ENCODE assay signal across 25 cellular contexts in genomic region chr20:63718996-63719395, GRCh38. TPM values are rescaled to one million over a fixed set of nuclear protein-coding genes. Genes with fewer than 3 reads are reported as not detected.
DNase-seq lines count a peak whose midpoint lies in the region; ATAC-seq, FAIRE-seq and TF ChIP-seq lines count a peak whose summit lies in the region.
"Had no signal": no experiment of that assay in that cellular context is flagged by ENCODE, and none has a peak within 500 bp of the region (broad histone marks: within the 10 kb centered on the region; RNA-seq: fewer than 3 reads in every experiment).

No MANE protein-coding gene starts in this region.

- TF ChIP-seq POLR2A in GM12878 (IDR thresholded peaks at IDR 0.05; ENCODE audit: low read depth, low read length), result no peak

- RAD21 ChIA-PET in GM12878 (lab: Charles Lee; ENCODE audit: unreplicated experiment), result no interaction called here

- DNase-seq in activated naive CD4-positive, alpha-beta T cell treated with anti-CD3 and anti-CD28 coated beads, Interleukin-2, amount 10 ng/mL, durations not matched to agents 7 days and 5 days, result no peak
- no peak for DNase-seq in activated naive CD4-positive, alpha-beta T cell treated with anti-CD3 and anti-CD28 coated beads, Interleukin-2, amount 50 U/mL, for 16 hours
- DNase-seq in Calu3 (no peak), GM12878 (ENCODE audit: low read depth, low spot score) (no peak), NCI-H1436 (lab: John Stamatoyannopoulos, UW) (no peak), D341Med (ENCODE audit: low spot score) (no peak)
- DNase-seq: ACHN; BE2C; C1 segment of cervical spinal cord; CD4-positive, CD25-positive, alpha-beta regulatory T cell; CD8-positive, alpha-beta memory T cell; COR-L47; DMS153; DMS79 treated with DMSO at 0.1 percent for 48 hours; GF-D8; HCEC 1CT; HFFc6; KG1 had no signal

- H3K27me3 Mint-ChIP-seq in activated naive CD4-positive, alpha-beta T cell treated with anti-CD3 and anti-CD28 coated beads, Interleukin-2, amount 10 ng/mL, durations not matched to agents 7 days and 5 days, result no peaks in the 10 kb centered on the region
- H3K27me3 Mint-ChIP-seq in Calu3 (ENCODE audit: unreplicated experiment), result no peaks in the 10 kb centered on the region
- H3K27me3 Mint-ChIP-seq: CD4-positive, CD25-positive, alpha-beta regulatory T cell; CD8-positive, alpha-beta memory T cell; IgD-negative memory B cell had no signal

- H3K9me3 ChIP-seq in HEK293 (ENCODE audit: control insufficient read depth, insufficient read depth, low read depth, low read length), result no peaks in the 10 kb centered on the region
- H3K9me3 ChIP-seq in GM12878 (replicated peaks; ENCODE audit: control insufficient read depth, insufficient read depth, low read length), result peaks cover 33% of the 10 kb centered on the region
- H3K9me3 ChIP-seq: BE2C had no signal

- no peaks in the 10 kb centered on the region for H3K27me3 ChIP-seq in GM12878 (replicated peaks in 1 of 2; ENCODE audit: control insufficient read depth in 2 of 2, insufficient read depth in 2 of 2, low read length in 1 of 2)
- H3K27me3 ChIP-seq: BE2C had no signal

- peaks cover 19% of the 10 kb centered on the region for H3K9me3 Mint-ChIP-seq in activated naive CD4-positive, alpha-beta T cell treated with anti-CD3 and anti-CD28 coated beads, Interleukin-2, amount 10 ng/mL, durations not matched to agents 7 days and 5 days
- peaks cover 8% of the 10 kb centered on the region for H3K9me3 Mint-ChIP-seq in Calu3 (ENCODE audit: low read depth, unreplicated experiment)
- H3K9me3 Mint-ChIP-seq: GM23338 had no signal

- H3K27ac Mint-ChIP-seq in activated naive CD4-positive, alpha-beta T cell treated with anti-CD3 and anti-CD28 coated beads, Interleukin-2, amount 10 ng/mL, durations not matched to agents 7 days and 5 days, result peak overlapping the region; percentile 9
- H3K27ac Mint-ChIP-seq in Calu3 (ENCODE audit: unreplicated experiment), result peak overlapping the region; percentile 3
- H3K27ac Mint-ChIP-seq: CD4-positive, CD25-positive, alpha-beta regulatory T cell; GM23338; HFFc6 had no signal

- WGBS in GM12878 (ENCODE audit: insufficient coverage, insufficient replicate concordance, low lambda C conversion rate, missing lambda C conversion rate), result 100% methylated on average over 2 of the region's 2 CpGs

- SMC1A ChIA-PET in GM12878 (lab: Charles Lee; ENCODE audit: uncharacterized antibody, unreplicated experiment), result interaction anchor here (1.0 to 1.2 kb wide), 3 partner anchors 9 to 21 kb away, joined by 3 read pairs; partner anchors contain the start of genes ARFRP1 and ZGPAT

- POLR2A ChIA-PET in HEK293 (lab: Yijun Ruan, JAX), result no interaction called here
- POLR2A ChIA-PET in GM12878 (lab: Charles Lee), result interaction anchor here (0.6 to 1.6 kb wide), 3 partner anchors 9 to 257 kb away, joined by 3 to 6 read pairs (median 3); no protein-coding TSS in a partner anchor

- no peak overlapping the region for H2AFZ ChIP-seq in GM12878 (ENCODE audit: control insufficient read depth, low read depth, low read length)
- H2AFZ ChIP-seq: GM23338 had no signal

- H3K36me3 ChIP-seq in HEK293 (ENCODE audit: control insufficient read depth in 2 of 2, insufficient read depth in 1 of 2, low read length in 2 of 2), result peaks cover 22 to 74% of the 10 kb centered on the region in 2 experiments; a peak in 2 of 3 replicates
- peaks cover 5 to 33% of the 10 kb centered on the region in 2 experiments for H3K36me3 ChIP-seq in GM12878 (ENCODE audit: control insufficient read depth in 2 of 2, insufficient read depth in 2 of 2, low read length in 1 of 2)

- no peak overlapping the region for H3K4me2 ChIP-seq in GM12878 (ENCODE audit: control insufficient read depth, insufficient read depth)
- H3K4me2 ChIP-seq: GM23338 had no signal

- peaks cover 19% of the 10 kb centered on the region for H3K4me1 Mint-ChIP-seq in activated naive CD4-positive, alpha-beta T cell treated with anti-CD3 and anti-CD28 coated beads, Interleukin-2, amount 10 ng/mL, durations not matched to agents 7 days and 5 days
- no peaks in the 10 kb centered on the region for H3K4me1 Mint-ChIP-seq in Calu3 (ENCODE audit: low read depth, unreplicated experiment)
- H3K4me1 Mint-ChIP-seq: GM23338 had no signal

- no peak overlapping the region for H3K4me3 Mint-ChIP-seq in activated naive CD4-positive, alpha-beta T cell treated with anti-CD3 and anti-CD28 coated beads, Interleukin-2, amount 10 ng/mL, durations not matched to agents 7 days and 5 days
- no peak overlapping the region for H3K4me3 Mint-ChIP-seq in Calu3 (ENCODE audit: low read depth, unreplicated experiment)
- H3K4me3 Mint-ChIP-seq: CD8-positive, alpha-beta memory T cell; GM23338; HFFc6 had no signal

- no peak overlapping the region for H3K4me3 ChIP-seq in HEK293 (ENCODE audit: low read depth, low read length)
- H3K4me3 ChIP-seq in GM12878, result no peak overlapping the region
- H3K4me3 ChIP-seq: GM23338 had no signal

- TF ChIP-seq CTCF in Calu3 (IDR thresholded peaks at IDR 0.05; ENCODE audit: unreplicated experiment) (no peak), HEK293 (tag by site-specific recombination; IDR thresholded peaks at IDR 0.05) (no peak), GM12878 (IDR thresholded peaks at IDR 0.05 in 2 of 3, conservative IDR thresholded peaks at IDR 0.05 in 1 of 3; ENCODE audit: control insufficient read depth in 2 of 3, extremely low read depth in 1 of 3, insufficient read depth in 1 of 3, low read depth in 3 of 3, low read length in 3 of 3) (no peak)

- H3K79me2 ChIP-seq in GM12878 (ENCODE audit: control insufficient read depth, insufficient read depth, low read length), result peaks cover 26% of the 10 kb centered on the region

- no peak for TF ChIP-seq RAD21 in GM12878 (IDR thresholded peaks at IDR 0.05; ENCODE audit: insufficient read depth, low read depth, low read length)

- no peak for FAIRE-seq in GM12878 (lab: Jason Lieb, UNC)
- FAIRE-seq: A204.1, H54, HTR-8/SVneo had no signal

- peaks cover 68% of the 10 kb centered on the region for H3K36me3 Mint-ChIP-seq in activated naive CD4-positive, alpha-beta T cell treated with anti-CD3 and anti-CD28 coated beads, Interleukin-2, amount 10 ng/mL, durations not matched to agents 7 days and 5 days
- peaks cover 85% of the 10 kb centered on the region for H3K36me3 Mint-ChIP-seq in Calu3 (ENCODE audit: insufficient read depth, unreplicated experiment)

- no peaks in the 10 kb centered on the region for H4K20me1 ChIP-seq in GM12878 (ENCODE audit: control insufficient read depth, insufficient read depth)

- CTCF ChIA-PET in activated naive CD4-positive, alpha-beta T cell treated with anti-CD3 and anti-CD28 coated beads, Interleukin-2, amount 10 ng/mL, durations not matched to agents 7 days and 5 days (lab: Charles Lee), result interaction anchor here (1.6 kb wide), 1 partner anchor 10 kb away, joined by 4 read pairs; the partner anchor contains the start of genes ARFRP1 and ZGPAT
- CTCF ChIA-PET in Calu3 (lab: Charles Lee), result interaction anchor here (0.7 to 1.4 kb wide), 2 partner anchors 11 to 30 kb away, joined by 6 to 9 read pairs; partner anchors contain the start of genes ARFRP1 and ZGPAT
- CTCF ChIA-PET in HEK293 (lab: Yijun Ruan, JAX), result interaction anchor here (0.6 to 0.7 kb wide), 2 partner anchors 24 to 334 kb away, joined by 3 read pairs; no protein-coding TSS in a partner anchor
- CTCF ChIA-PET in GM12878 (lab: Yijun Ruan, JAX), result interaction anchor here (1.0 to 1.2 kb wide), 2 partner anchors 11 to 67 kb away, joined by 3 to 4 read pairs; partner anchors contain the start of genes ARFRP1 and ZGPAT

- TF ChIP-seq EP300 in GM12878 (IDR thresholded peaks at IDR 0.05; ENCODE audit: borderline replicate concordance in 1 of 2, control insufficient read depth in 1 of 2, low read depth in 2 of 2, low read length in 2 of 2), result no peak

- BruUV-seq in Calu3 (replicated peaks; lab: Mats Ljungman, UMichigan) (no TSS peak), GM12878 (replicated peaks; lab: Mats Ljungman, UMichigan) (no TSS peak)

- in situ Hi-C loops in GM12878 (cut with MboI), result no loop called here

- H3K4me1 ChIP-seq in HEK293 (ENCODE audit: control insufficient read depth, insufficient read depth, low read length) (no peaks in the 10 kb centered on the region), GM12878 (ENCODE audit: control insufficient read depth, insufficient read depth, low read length) (peaks cover 7% of the 10 kb centered on the region)
- H3K4me1 ChIP-seq: BE2C had no signal

- no peak overlapping the region for H3K27ac ChIP-seq in HEK293 (ENCODE audit: extremely low read depth, low read depth, low read length)
- no peak overlapping the region for H3K27ac ChIP-seq in GM12878 (ENCODE audit: control insufficient read depth, insufficient read depth)

- ATAC-seq in GM12878, result no peak
- no peak for ATAC-seq in GM18520 (IDR thresholded peaks at IDR 0.05; ENCODE audit: unreplicated experiment)
- ATAC-seq: GM23338 had no signal

- intact Hi-C loops in Calu3 (cut with micrococcal nuclease; ENCODE audit: unreplicated experiment) (loop anchor here (10.0 kb wide), 1 partner anchor 146 kb away; the partner anchor contains the start of genes ABHD16B and TPD52L2), GM12878 (cut with micrococcal nuclease; ENCODE audit: unreplicated experiment) (no loop called here)

- H3K9ac ChIP-seq in GM12878 (ENCODE audit: control insufficient read depth, insufficient read depth, low read length), result no peak overlapping the region

RNA-seq across cellular contexts. Expression of gene ZGPAT, which starts 11.2 kb away (rescaled TPM):
- total RNA-seq in Calu3 (2022), result 47.0 and 48.4 TPM in 2 replicates
- 17.5 and 26.2 TPM in 2 replicates for total RNA-seq in GM12878 (2013; cell fraction: nucleolus; rRNA removed)
- total RNA-seq in GM12878 (2014; rRNA removed), result 23.3 and 24.4 TPM in 2 replicates
- total RNA-seq in GM12878 (2014; rRNA removed; fragmentation: Illumina TruSeq; extraction: Trizol), result 5.3 and 7.4 TPM in 2 replicates
- 34.8 and 37.2 TPM in 2 replicates for total RNA-seq in GM12878 (2021)
- polyA plus RNA-seq in GM12878 (2011; ENCODE audit: low read depth), result 15.5 TPM
- polyA plus RNA-seq in GM12878 (2011; rRNA removed), result 4.8 and 12.7 TPM in 2 replicates
- 14.4 and 24.5 TPM in 2 replicates for polyA plus RNA-seq in GM12878 (2011; cell fraction: cytosol; rRNA removed)
- 44.3 and 66.3 TPM in 2 replicates for polyA plus RNA-seq in GM12878 (2011; cell fraction: nucleus; rRNA removed)
- 16.7 and 24.9 TPM in 2 replicates for polyA plus RNA-seq in GM12878 (2012)
- 1.3 and 4.9 TPM in 2 replicates for polyA plus RNA-seq in GM12878 (2014; fragmentation: Illumina TruSeq; extraction: Trizol)
- polyA plus RNA-seq in GM12878 (2014; fragmentation: Nextera tagmentation; extraction: Ambion mirVana), result under 1 TPM; 0.58 to 0.79 TPM
- 26.7 and 31.6 TPM in 2 replicates for polyA plus RNA-seq in GM12878 (2014; rRNA removed)
- polyA plus RNA-seq in GM12878 (2016; fragmentation: Nextera tagmentation; extraction: Ambion mirVana), result 10 to 100 TPM; 42.5 to 52.9 TPM
- polyA minus RNA-seq in GM12878 (2011; rRNA and poly(A)+ RNA removed), result 8.0 and 15.6 TPM in 2 replicates
- 7.4 and 9.8 TPM in 2 replicates for polyA minus RNA-seq in GM12878 (2011; cell fraction: cytosol; rRNA and poly(A)+ RNA removed)
- polyA minus RNA-seq in GM12878 (2011; cell fraction: nucleus; rRNA and poly(A)+ RNA removed), result 7.1 and 15.2 TPM in 2 replicates

RNA-seq across cellular contexts. Expression of gene ARFRP1, which starts 11.2 kb away (rescaled TPM):
- total RNA-seq in Calu3 (2022) (74.0 and 85.1 TPM in 2 replicates), GM12878 (2014; rRNA removed) (40.6 and 41.6 TPM in 2 replicates), GM12878 (2014; rRNA removed; fragmentation: Illumina TruSeq; extraction: Trizol) (18.2 and 21.6 TPM in 2 replicates), GM12878 (2021) (52.1 and 55.1 TPM in 2 replicates)
- total RNA-seq in GM12878 (2013; cell fraction: nucleolus; rRNA removed), result 70.8 and 77.8 TPM in 2 replicates
- polyA plus RNA-seq in GM12878 (2011; ENCODE audit: low read depth), result 11.9 TPM
- polyA plus RNA-seq in GM12878 (2011; rRNA removed) (23.1 and 27.6 TPM in 2 replicates), GM12878 (2014; fragmentation: Illumina TruSeq; extraction: Trizol) (5.2 and 11.7 TPM in 2 replicates), GM12878 (2014; fragmentation: Nextera tagmentation; extraction: Ambion mirVana) (1 to 10 TPM in 1 of 2 experiments, under 1 TPM in 1; 0.37 to 3.5 TPM), GM12878 (2014; rRNA removed) (42.6 and 49.0 TPM in 2 replicates), GM12878 (2016; fragmentation: Nextera tagmentation; extraction: Ambion mirVana) (10 to 100 TPM; 66.8 to 71.7 TPM)
- 33.0 and 47.4 TPM in 2 replicates for polyA plus RNA-seq in GM12878 (2011; cell fraction: cytosol; rRNA removed)
- polyA plus RNA-seq in GM12878 (2011; cell fraction: nucleus; rRNA removed), result 80.3 and 106 TPM in 2 replicates
- 27.1 and 27.9 TPM in 2 replicates for polyA plus RNA-seq in GM12878 (2012)
- polyA minus RNA-seq in GM12878 (2011; rRNA and poly(A)+ RNA removed), result 22.1 and 28.6 TPM in 2 replicates
- 7.5 and 9.1 TPM in 2 replicates for polyA minus RNA-seq in GM12878 (2011; cell fraction: cytosol; rRNA and poly(A)+ RNA removed)
- 29.5 and 51.3 TPM in 2 replicates for polyA minus RNA-seq in GM12878 (2011; cell fraction: nucleus; rRNA and poly(A)+ RNA removed)

RNA-seq across cellular contexts. Expression of gene LIME1, which starts 17.5 kb away (rescaled TPM):
- total RNA-seq in Calu3 (2022), result 25.8 and 27.1 TPM in 2 replicates
- 15.2 and 16.4 TPM in 2 replicates for total RNA-seq in GM12878 (2013; cell fraction: nucleolus; rRNA removed)
- total RNA-seq in GM12878 (2014; rRNA removed), result 72.3 and 109 TPM in 2 replicates
- 3.3 and 3.9 TPM in 2 replicates for total RNA-seq in GM12878 (2014; rRNA removed; fragmentation: Illumina TruSeq; extraction: Trizol)
- total RNA-seq in GM12878 (2021), result 78.1 and 92.7 TPM in 2 replicates
- polyA plus RNA-seq in GM12878 (2011; ENCODE audit: low read depth), result 12.0 TPM
- 3.1 and 7.2 TPM in 2 replicates for polyA plus RNA-seq in GM12878 (2011; rRNA removed)
- polyA plus RNA-seq in GM12878 (2011; cell fraction: cytosol; rRNA removed), result 25.0 and 57.5 TPM in 2 replicates
- polyA plus RNA-seq in GM12878 (2011; cell fraction: nucleus; rRNA removed), result 82.2 and 136 TPM in 2 replicates
- polyA plus RNA-seq in GM12878 (2012), result 44.2 and 49.4 TPM in 2 replicates
- 0.32 and 1.1 TPM in 2 replicates for polyA plus RNA-seq in GM12878 (2014; fragmentation: Illumina TruSeq; extraction: Trizol)
- 1 to 10 TPM in 1 of 2 experiments, under 1 TPM in 1; 0.35 to 1.7 TPM for polyA plus RNA-seq in GM12878 (2014; fragmentation: Nextera tagmentation; extraction: Ambion mirVana)
- 102 and 128 TPM in 2 replicates for polyA plus RNA-seq in GM12878 (2014; rRNA removed)
- polyA plus RNA-seq in GM12878 (2016; fragmentation: Nextera tagmentation; extraction: Ambion mirVana), result 100 to 1,000 TPM; 119 to 154 TPM
- polyA minus RNA-seq in GM12878 (2011; rRNA and poly(A)+ RNA removed), result 1.2 and 5.4 TPM in 2 replicates
- 15.1 and 15.2 TPM in 2 replicates for polyA minus RNA-seq in GM12878 (2011; cell fraction: cytosol; rRNA and poly(A)+ RNA removed)
- 15.1 and 31.5 TPM in 2 replicates for polyA minus RNA-seq in GM12878 (2011; cell fraction: nucleus; rRNA and poly(A)+ RNA removed)

RNA-seq across cellular contexts. Expression of gene SLC2A4RG, which starts 20.6 kb away (rescaled TPM):
- total RNA-seq in Calu3 (2022) (163 and 169 TPM in 2 replicates), GM12878 (2014; rRNA removed) (26.0 and 32.1 TPM in 2 replicates), GM12878 (2014; rRNA removed; fragmentation: Illumina TruSeq; extraction: Trizol) (11.4 TPM in 2 replicates), GM12878 (2021) (64.2 and 65.9 TPM in 2 replicates)
- total RNA-seq in GM12878 (2013; cell fraction: nucleolus; rRNA removed), result 8.0 and 8.3 TPM in 2 replicates
- polyA plus RNA-seq in GM12878 (2011; ENCODE audit: low read depth), result 7.1 TPM
- polyA plus RNA-seq in GM12878 (2011; rRNA removed) (7.5 and 11.8 TPM in 2 replicates), GM12878 (2014; fragmentation: Illumina TruSeq; extraction: Trizol) (0.59 and 5.4 TPM in 2 replicates), GM12878 (2014; fragmentation: Nextera tagmentation; extraction: Ambion mirVana) (1 to 10 TPM in 1 of 2 experiments, under 1 TPM in 1; 0.34 to 2.8 TPM), GM12878 (2014; rRNA removed) (47.2 and 52.6 TPM in 2 replicates), GM12878 (2016; fragmentation: Nextera tagmentation; extraction: Ambion mirVana) (10 to 100 TPM; 14.9 to 19.8 TPM)
- 9.3 and 17.5 TPM in 2 replicates for polyA plus RNA-seq in GM12878 (2011; cell fraction: cytosol; rRNA removed)
- polyA plus RNA-seq in GM12878 (2011; cell fraction: nucleus; rRNA removed), result 71.2 and 88.5 TPM in 2 replicates
- 27.8 and 37.4 TPM in 2 replicates for polyA plus RNA-seq in GM12878 (2012)
- 1.4 and 6.6 TPM in 2 replicates for polyA minus RNA-seq in GM12878 (2011; rRNA and poly(A)+ RNA removed)
- polyA minus RNA-seq in GM12878 (2011; cell fraction: cytosol; rRNA and poly(A)+ RNA removed), result 5.5 and 9.0 TPM in 2 replicates
- 8.7 and 14.4 TPM in 2 replicates for polyA minus RNA-seq in GM12878 (2011; cell fraction: nucleus; rRNA and poly(A)+ RNA removed)

RNA-seq across cellular contexts. Expression of gene TNFRSF6B, which starts 22.5 kb away (rescaled TPM):
- not detected in 2 replicates for total RNA-seq in Calu3 (2022)
- not detected in 2 replicates for total RNA-seq in GM12878 (2013; cell fraction: nucleolus; rRNA removed)
- 0.71 and 1.8 TPM in 2 replicates for total RNA-seq in GM12878 (2014; rRNA removed)
- total RNA-seq in GM12878 (2014; rRNA removed; fragmentation: Illumina TruSeq; extraction: Trizol), result not detected in 2 replicates
- total RNA-seq in GM12878 (2021), result not detected in 2 replicates
- not detected for polyA plus RNA-seq in GM12878 (2011; ENCODE audit: low read depth)
- polyA plus RNA-seq in GM12878 (2011; rRNA removed), result not detected in 2 replicates
- 0.75 and 1.7 TPM in 2 replicates for polyA plus RNA-seq in GM12878 (2011; cell fraction: cytosol; rRNA removed)
- polyA plus RNA-seq in GM12878 (2011; cell fraction: nucleus; rRNA removed), result 11.0 and 11.6 TPM in 2 replicates
- 0.38 and 0.65 TPM in 2 replicates for polyA plus RNA-seq in GM12878 (2012)
- not detected in 2 replicates for polyA plus RNA-seq in GM12878 (2014; fragmentation: Illumina TruSeq; extraction: Trizol)
- polyA plus RNA-seq in GM12878 (2014; fragmentation: Nextera tagmentation; extraction: Ambion mirVana), result not detected
- polyA plus RNA-seq in GM12878 (2014; rRNA removed), result 1.9 and 2.2 TPM in 2 replicates
- under 1 TPM in 1 of 2 experiments, not detected in 1; 0.67 TPM for polyA plus RNA-seq in GM12878 (2016; fragmentation: Nextera tagmentation; extraction: Ambion mirVana)
- not detected in 2 replicates for polyA minus RNA-seq in GM12878 (2011; rRNA and poly(A)+ RNA removed)
- not detected in 2 replicates for polyA minus RNA-seq in GM12878 (2011; cell fraction: cytosol; rRNA and poly(A)+ RNA removed)
- polyA minus RNA-seq in GM12878 (2011; cell fraction: nucleus; rRNA and poly(A)+ RNA removed), result not detected in 2 replicates
- total RNA-seq: CD4-positive, CD25-positive, alpha-beta regulatory T cell; CD8-positive, alpha-beta memory T cell had no signal
- polyA plus RNA-seq: CD4-positive, CD25-positive, alpha-beta regulatory T cell; GM23338; IgD-negative memory B cell had no signal
